Comparison of ENCODE assay signal across 1 cellular context in genomic region chr20:43194187-43194586, GRCh38.
TF ChIP-seq lines count a peak whose summit lies in the region.

No MANE protein-coding gene starts in this region.

TF ChIP-seq in K562, 482 proteins besides CTCF, POLR2A, EP300 and RAD21 (continued from another document):
- TF ChIP-seq NRF1 (conservative IDR thresholded peaks at IDR 0.05 in 1 of 2, IDR thresholded peaks at IDR 0.05 in 1 of 2): no peak
- TF ChIP-seq ATF3 (IDR thresholded peaks at IDR 0.05): no peak
- no peak for TF ChIP-seq ATF3 (CRISPR knock-in tag; conservative IDR thresholded peaks at IDR 0.05)
- TF ChIP-seq ZNF75A (CRISPR knock-in tag; IDR thresholded peaks at IDR 0.05): no peak
TF ChIP-seq in K562: peak in this region for 1.
